In the genomic region with DNA sequence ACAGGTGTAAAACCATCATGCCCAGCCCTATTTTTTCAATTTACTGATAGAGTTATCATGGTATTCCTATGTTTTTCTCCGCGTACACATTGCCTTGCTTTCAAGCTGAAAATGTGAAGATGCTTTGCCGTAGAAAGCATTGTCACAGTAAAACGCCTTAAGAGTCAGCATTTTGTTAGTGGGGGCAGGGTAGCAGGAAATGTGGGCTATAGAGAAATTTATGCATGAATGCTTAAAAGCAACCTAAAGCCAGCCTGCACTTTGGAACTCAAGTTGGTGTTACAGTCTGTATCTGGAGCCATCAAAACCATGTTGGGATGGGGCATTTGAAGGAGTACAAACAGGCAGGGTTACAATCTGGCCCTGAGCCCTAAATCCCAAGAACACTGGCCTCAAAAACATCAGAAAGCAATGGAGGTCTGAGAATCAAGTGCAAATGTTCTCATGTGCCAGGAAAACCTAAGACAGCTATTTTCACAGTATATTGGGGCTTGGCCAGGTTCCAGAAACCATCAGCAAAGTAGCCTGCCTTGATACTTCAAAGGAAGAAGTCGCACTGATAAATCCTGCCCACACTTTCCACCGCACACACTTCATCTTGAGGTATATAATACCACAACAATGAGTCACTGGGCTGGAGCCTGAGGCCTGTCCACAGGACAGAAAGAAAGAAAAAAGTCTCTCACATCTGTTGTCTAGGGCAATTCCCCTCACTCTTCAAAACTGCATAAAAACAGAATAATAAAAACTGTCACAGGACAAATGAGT, we compare ENCODE assay signal across 1 cellular context.
TF ChIP-seq lines count a peak whose summit lies in the region.

No MANE protein-coding gene starts in this region.

TF ChIP-seq in HEK293, 187 proteins besides CTCF, POLR2A, EP300 and RAD21 (continued from another document and continues in another):
- TF ChIP-seq, protein P1, sequence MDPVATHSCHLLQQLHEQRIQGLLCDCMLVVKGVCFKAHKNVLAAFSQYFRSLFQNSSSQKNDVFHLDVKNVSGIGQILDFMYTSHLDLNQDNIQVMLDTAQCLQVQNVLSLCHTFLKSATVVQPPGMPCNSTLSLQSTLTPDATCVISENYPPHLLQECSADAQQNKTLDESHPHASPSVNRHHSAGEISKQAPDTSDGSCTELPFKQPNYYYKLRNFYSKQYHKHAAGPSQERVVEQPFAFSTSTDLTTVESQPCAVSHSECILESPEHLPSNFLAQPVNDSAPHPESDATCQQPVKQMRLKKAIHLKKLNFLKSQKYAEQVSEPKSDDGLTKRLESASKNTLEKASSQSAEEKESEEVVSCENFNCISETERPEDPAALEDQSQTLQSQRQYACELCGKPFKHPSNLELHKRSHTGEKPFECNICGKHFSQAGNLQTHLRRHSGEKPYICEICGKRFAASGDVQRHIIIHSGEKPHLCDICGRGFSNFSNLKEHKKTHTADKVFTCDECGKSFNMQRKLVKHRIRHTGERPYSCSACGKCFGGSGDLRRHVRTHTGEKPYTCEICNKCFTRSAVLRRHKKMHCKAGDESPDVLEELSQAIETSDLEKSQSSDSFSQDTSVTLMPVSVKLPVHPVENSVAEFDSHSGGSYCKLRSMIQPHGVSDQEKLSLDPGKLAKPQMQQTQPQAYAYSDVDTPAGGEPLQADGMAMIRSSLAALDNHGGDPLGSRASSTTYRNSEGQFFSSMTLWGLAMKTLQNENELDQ (tag by site-specific recombination; IDR thresholded peaks at IDR 0.05; ENCODE audit: low read depth): no peak
- TF ChIP-seq, protein P2, sequence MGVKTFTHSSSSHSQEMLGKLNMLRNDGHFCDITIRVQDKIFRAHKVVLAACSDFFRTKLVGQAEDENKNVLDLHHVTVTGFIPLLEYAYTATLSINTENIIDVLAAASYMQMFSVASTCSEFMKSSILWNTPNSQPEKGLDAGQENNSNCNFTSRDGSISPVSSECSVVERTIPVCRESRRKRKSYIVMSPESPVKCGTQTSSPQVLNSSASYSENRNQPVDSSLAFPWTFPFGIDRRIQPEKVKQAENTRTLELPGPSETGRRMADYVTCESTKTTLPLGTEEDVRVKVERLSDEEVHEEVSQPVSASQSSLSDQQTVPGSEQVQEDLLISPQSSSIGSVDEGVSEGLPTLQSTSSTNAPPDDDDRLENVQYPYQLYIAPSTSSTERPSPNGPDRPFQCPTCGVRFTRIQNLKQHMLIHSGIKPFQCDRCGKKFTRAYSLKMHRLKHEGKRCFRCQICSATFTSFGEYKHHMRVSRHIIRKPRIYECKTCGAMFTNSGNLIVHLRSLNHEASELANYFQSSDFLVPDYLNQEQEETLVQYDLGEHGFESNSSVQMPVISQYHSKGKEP (tag by site-specific recombination; IDR thresholded peaks at IDR 0.05): peak; percentile 13; the same call in 1 of the 2 replicates
- TF ChIP-seq KLF9 (tag by site-specific recombination; IDR thresholded peaks at IDR 0.05; ENCODE audit: low read depth) (no peak), MYNN (tag by site-specific recombination; IDR thresholded peaks at IDR 0.05; ENCODE audit: borderline replicate concordance) (no peak), HIC1 (tag by site-specific recombination; IDR thresholded peaks at IDR 0.05) (peak; percentile 47; the same call in 1 of the 2 replicates), SALL2 (tag by site-specific recombination; IDR thresholded peaks at IDR 0.05; ENCODE audit: borderline replicate concordance) (no peak), ZNF560 (tag by site-specific recombination; IDR thresholded peaks at IDR 0.05; ENCODE audit: borderline replicate concordance) (no peak), ZFHX2 (tag by site-specific recombination; conservative IDR thresholded peaks at IDR 0.05) (peak; percentile 74), ZNF114 (tag by site-specific recombination; IDR thresholded peaks at IDR 0.05) (no peak), ZNF239 (tag by site-specific recombination; IDR thresholded peaks at IDR 0.05) (no peak), ZNF133 (tag by site-specific recombination; IDR thresholded peaks at IDR 0.05) (no peak), ZFP69B (tag by site-specific recombination; IDR thresholded peaks at IDR 0.05) (no peak; the same call in 1 of the 2 replicates), ZNF549 (tag by site-specific recombination; IDR thresholded peaks at IDR 0.05) (no peak), PRDM10 (tag by site-specific recombination; IDR thresholded peaks at IDR 0.05) (peak; percentile 66), YY1 (tag by site-specific recombination; IDR thresholded peaks at IDR 0.05) (no peak), ZNF629 (tag by site-specific recombination; IDR thresholded peaks at IDR 0.05) (peak; percentile 74; the same call in 1 of the 2 replicates), ZNF214 (tag by site-specific recombination; IDR thresholded peaks at IDR 0.05; ENCODE audit: borderline replicate concordance) (no peak), ZXDB (tag by site-specific recombination; IDR thresholded peaks at IDR 0.05) (peak; percentile 91), RBAK (tag by site-specific recombination; IDR thresholded peaks at IDR 0.05) (no peak), ATF2 (tag by site-specific recombination; IDR thresholded peaks at IDR 0.05; ENCODE audit: low read depth) (no peak), GLIS1 (tag by site-specific recombination; IDR thresholded peaks at IDR 0.05) (peak; percentile 38), ZFP37 (tag by site-specific recombination; IDR thresholded peaks at IDR 0.05) (no peak; the same call in none of the 2 replicates), ZNF148 (tag by site-specific recombination; IDR thresholded peaks at IDR 0.05; ENCODE audit: borderline replicate concordance) (no peak), SP3 (tag by site-specific recombination; IDR thresholded peaks at IDR 0.05) (no peak), ZNF292 (tag by site-specific recombination; IDR thresholded peaks at IDR 0.05; ENCODE audit: borderline replicate concordance, low read depth) (no peak), ZNF837 (tag by site-specific recombination; IDR thresholded peaks at IDR 0.05) (no peak), ZNF221 (tag by site-specific recombination; IDR thresholded peaks at IDR 0.05; ENCODE audit: borderline replicate concordance) (no peak), SP7 (tag by site-specific recombination; IDR thresholded peaks at IDR 0.05) (peak; percentile 94), ZSCAN4 (tag by site-specific recombination; IDR thresholded peaks at IDR 0.05) (peak; percentile 51)
- TF ChIP-seq, protein P3, sequence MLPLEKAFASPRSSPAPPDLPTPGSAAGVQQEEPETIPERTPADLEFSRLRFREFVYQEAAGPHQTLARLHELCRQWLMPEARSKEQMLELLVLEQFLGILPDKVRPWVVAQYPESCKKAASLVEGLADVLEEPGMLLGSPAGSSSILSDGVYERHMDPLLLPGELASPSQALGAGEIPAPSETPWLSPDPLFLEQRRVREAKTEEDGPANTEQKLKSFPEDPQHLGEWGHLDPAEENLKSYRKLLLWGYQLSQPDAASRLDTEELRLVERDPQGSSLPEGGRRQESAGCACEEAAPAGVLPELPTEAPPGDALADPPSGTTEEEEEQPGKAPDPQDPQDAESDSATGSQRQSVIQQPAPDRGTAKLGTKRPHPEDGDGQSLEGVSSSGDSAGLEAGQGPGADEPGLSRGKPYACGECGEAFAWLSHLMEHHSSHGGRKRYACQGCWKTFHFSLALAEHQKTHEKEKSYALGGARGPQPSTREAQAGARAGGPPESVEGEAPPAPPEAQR (tag by site-specific recombination; IDR thresholded peaks at IDR 0.05): no peak
- TF ChIP-seq, protein P4, sequence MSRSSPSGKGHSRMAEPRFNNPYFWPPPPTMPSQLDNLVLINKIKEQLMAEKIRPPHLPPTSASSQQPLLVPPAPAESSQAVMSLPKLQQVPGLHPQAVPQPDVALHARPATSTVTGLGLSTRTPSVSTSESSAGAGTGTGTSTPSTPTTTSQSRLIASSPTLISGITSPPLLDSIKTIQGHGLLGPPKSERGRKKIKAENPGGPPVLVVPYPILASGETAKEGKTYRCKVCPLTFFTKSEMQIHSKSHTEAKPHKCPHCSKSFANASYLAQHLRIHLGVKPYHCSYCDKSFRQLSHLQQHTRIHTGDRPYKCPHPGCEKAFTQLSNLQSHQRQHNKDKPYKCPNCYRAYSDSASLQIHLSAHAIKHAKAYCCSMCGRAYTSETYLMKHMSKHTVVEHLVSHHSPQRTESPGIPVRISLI (tag by site-specific recombination; IDR thresholded peaks at IDR 0.05): peak; percentile 93
- TF ChIP-seq, protein P5, sequence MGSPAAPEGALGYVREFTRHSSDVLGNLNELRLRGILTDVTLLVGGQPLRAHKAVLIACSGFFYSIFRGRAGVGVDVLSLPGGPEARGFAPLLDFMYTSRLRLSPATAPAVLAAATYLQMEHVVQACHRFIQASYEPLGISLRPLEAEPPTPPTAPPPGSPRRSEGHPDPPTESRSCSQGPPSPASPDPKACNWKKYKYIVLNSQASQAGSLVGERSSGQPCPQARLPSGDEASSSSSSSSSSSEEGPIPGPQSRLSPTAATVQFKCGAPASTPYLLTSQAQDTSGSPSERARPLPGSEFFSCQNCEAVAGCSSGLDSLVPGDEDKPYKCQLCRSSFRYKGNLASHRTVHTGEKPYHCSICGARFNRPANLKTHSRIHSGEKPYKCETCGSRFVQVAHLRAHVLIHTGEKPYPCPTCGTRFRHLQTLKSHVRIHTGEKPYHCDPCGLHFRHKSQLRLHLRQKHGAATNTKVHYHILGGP (tag by site-specific recombination; IDR thresholded peaks at IDR 0.05): peak; percentile 60
